1 cellular context compared by ENCODE assay signal in the genomic region with DNA sequence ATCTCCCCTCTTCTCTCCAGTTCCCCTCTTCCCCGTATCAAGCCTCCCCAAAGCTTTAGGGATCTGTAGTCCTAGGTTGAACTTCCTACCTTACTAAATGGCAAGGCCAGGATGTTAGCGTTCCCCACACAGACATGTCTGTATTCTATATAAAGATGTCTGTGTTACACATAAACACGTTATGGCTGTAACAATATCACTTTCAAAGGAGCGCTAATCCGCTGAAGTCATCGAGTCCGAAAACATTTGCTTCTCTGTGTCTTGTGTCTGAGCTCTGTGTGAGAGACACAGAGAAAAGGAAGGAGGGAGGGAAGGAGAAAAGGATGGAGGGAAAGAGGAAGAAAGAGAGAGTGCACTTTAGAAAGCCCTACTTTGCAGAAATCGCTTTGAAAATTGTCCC.
TF ChIP-seq lines count a peak whose summit lies in the region.

No MANE protein-coding gene starts in this region.

TF ChIP-seq in H1, 55 proteins besides CTCF, POLR2A, EP300 and RAD21 (continued from another document):
- TF ChIP-seq, protein P1, sequence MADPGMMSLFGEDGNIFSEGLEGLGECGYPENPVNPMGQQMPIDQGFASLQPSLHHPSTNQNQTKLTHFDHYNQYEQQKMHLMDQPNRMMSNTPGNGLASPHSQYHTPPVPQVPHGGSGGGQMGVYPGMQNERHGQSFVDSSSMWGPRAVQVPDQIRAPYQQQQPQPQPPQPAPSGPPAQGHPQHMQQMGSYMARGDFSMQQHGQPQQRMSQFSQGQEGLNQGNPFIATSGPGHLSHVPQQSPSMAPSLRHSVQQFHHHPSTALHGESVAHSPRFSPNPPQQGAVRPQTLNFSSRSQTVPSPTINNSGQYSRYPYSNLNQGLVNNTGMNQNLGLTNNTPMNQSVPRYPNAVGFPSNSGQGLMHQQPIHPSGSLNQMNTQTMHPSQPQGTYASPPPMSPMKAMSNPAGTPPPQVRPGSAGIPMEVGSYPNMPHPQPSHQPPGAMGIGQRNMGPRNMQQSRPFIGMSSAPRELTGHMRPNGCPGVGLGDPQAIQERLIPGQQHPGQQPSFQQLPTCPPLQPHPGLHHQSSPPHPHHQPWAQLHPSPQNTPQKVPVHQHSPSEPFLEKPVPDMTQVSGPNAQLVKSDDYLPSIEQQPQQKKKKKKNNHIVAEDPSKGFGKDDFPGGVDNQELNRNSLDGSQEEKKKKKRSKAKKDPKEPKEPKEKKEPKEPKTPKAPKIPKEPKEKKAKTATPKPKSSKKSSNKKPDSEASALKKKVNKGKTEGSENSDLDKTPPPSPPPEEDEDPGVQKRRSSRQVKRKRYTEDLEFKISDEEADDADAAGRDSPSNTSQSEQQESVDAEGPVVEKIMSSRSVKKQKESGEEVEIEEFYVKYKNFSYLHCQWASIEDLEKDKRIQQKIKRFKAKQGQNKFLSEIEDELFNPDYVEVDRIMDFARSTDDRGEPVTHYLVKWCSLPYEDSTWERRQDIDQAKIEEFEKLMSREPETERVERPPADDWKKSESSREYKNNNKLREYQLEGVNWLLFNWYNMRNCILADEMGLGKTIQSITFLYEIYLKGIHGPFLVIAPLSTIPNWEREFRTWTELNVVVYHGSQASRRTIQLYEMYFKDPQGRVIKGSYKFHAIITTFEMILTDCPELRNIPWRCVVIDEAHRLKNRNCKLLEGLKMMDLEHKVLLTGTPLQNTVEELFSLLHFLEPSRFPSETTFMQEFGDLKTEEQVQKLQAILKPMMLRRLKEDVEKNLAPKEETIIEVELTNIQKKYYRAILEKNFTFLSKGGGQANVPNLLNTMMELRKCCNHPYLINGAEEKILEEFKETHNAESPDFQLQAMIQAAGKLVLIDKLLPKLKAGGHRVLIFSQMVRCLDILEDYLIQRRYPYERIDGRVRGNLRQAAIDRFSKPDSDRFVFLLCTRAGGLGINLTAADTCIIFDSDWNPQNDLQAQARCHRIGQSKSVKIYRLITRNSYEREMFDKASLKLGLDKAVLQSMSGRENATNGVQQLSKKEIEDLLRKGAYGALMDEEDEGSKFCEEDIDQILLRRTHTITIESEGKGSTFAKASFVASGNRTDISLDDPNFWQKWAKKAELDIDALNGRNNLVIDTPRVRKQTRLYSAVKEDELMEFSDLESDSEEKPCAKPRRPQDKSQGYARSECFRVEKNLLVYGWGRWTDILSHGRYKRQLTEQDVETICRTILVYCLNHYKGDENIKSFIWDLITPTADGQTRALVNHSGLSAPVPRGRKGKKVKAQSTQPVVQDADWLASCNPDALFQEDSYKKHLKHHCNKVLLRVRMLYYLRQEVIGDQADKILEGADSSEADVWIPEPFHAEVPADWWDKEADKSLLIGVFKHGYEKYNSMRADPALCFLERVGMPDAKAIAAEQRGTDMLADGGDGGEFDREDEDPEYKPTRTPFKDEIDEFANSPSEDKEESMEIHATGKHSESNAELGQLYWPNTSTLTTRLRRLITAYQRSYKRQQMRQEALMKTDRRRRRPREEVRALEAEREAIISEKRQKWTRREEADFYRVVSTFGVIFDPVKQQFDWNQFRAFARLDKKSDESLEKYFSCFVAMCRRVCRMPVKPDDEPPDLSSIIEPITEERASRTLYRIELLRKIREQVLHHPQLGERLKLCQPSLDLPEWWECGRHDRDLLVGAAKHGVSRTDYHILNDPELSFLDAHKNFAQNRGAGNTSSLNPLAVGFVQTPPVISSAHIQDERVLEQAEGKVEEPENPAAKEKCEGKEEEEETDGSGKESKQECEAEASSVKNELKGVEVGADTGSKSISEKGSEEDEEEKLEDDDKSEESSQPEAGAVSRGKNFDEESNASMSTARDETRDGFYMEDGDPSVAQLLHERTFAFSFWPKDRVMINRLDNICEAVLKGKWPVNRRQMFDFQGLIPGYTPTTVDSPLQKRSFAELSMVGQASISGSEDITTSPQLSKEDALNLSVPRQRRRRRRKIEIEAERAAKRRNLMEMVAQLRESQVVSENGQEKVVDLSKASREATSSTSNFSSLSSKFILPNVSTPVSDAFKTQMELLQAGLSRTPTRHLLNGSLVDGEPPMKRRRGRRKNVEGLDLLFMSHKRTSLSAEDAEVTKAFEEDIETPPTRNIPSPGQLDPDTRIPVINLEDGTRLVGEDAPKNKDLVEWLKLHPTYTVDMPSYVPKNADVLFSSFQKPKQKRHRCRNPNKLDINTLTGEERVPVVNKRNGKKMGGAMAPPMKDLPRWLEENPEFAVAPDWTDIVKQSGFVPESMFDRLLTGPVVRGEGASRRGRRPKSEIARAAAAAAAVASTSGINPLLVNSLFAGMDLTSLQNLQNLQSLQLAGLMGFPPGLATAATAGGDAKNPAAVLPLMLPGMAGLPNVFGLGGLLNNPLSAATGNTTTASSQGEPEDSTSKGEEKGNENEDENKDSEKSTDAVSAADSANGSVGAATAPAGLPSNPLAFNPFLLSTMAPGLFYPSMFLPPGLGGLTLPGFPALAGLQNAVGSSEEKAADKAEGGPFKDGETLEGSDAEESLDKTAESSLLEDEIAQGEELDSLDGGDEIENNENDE (IDR thresholded peaks at IDR 0.05; ENCODE audit: insufficient replicate concordance, low read length) = no peak
